1 cellular context compared by ENCODE assay signal in genomic region chr5:145903113-145903512, GRCh38.
TF ChIP-seq lines count a peak whose summit lies in the region.

No MANE protein-coding gene starts in this region.

TF ChIP-seq in K562, 482 proteins besides CTCF, POLR2A, EP300 and RAD21:
- TF ChIP-seq COPS2 (conservative IDR thresholded peaks at IDR 0.05) (no peak), ZFP36 (IDR thresholded peaks at IDR 0.05; ENCODE audit: low read depth, low read length, partially characterized antibody) (peak; percentile 19), ZNF592 (IDR thresholded peaks at IDR 0.05) (no peak), CBX3 (IDR thresholded peaks at IDR 0.05; ENCODE audit: borderline replicate concordance in 1 of 2, low read length in 2 of 2) (no peak), KHSRP (IDR thresholded peaks at IDR 0.05) (no peak), RBM25 (IDR thresholded peaks at IDR 0.05; ENCODE audit: low read depth, low read length, severe bottlenecking) (peak; percentile 49), SMARCB1 (IDR thresholded peaks at IDR 0.05; ENCODE audit: insufficient read length, low read depth) (no peak), CREM (IDR thresholded peaks at IDR 0.05; ENCODE audit: low read depth) (no peak), ZNF280A (IDR thresholded peaks at IDR 0.05; ENCODE audit: low read depth, partially characterized antibody) (no peak), FOXK1 (CRISPR knock-in tag; IDR thresholded peaks at IDR 0.05; ENCODE audit: borderline replicate concordance) (no peak), PTBP1 (IDR thresholded peaks at IDR 0.05; ENCODE audit: low read depth, low read length) (no peak), KAT2B (IDR thresholded peaks at IDR 0.05; ENCODE audit: low read depth, low read length) (no peak)
